Comparison of ENCODE assay signal across 8 cellular contexts in genomic region chr1:147700042-147700711, GRCh38. TPM values are rescaled to one million over a fixed set of nuclear protein-coding genes. Genes with fewer than 3 reads are reported as not detected.
DNase-seq lines count a peak whose midpoint lies in the region; ATAC-seq, FAIRE-seq and TF ChIP-seq lines count a peak whose summit lies in the region.

No MANE protein-coding gene starts in this region.

- no peaks in the 10 kb centered on the region for H3K9me3 ChIP-seq in BE2C
- no peaks in the 10 kb centered on the region for H3K9me3 ChIP-seq in lung (ENCODE audit: control insufficient read depth in 2 of 2, insufficient read depth in 1 of 2, low read length in 1 of 2)

- TF ChIP-seq POLR2A in H54 (IDR thresholded peaks at IDR 0.05; ENCODE audit: low read depth, low read length), result no peak

- no peaks in the 10 kb centered on the region for H3K36me3 Mint-ChIP-seq in activated CD4-positive, alpha-beta memory T cell treated with anti-CD3 and anti-CD28 coated beads, Interleukin-2, amount 10 ng/mL, durations not matched to agents 7 days and 5 days (ENCODE audit: low read depth)

- peaks cover 7% of the 10 kb centered on the region for H3K27me3 Mint-ChIP-seq in activated CD4-positive, alpha-beta memory T cell treated with anti-CD3 and anti-CD28 coated beads, Interleukin-2, amount 10 ng/mL, durations not matched to agents 7 days and 5 days

- H3K36me3 ChIP-seq in BE2C (no peaks in the 10 kb centered on the region), lung (ENCODE audit: control insufficient read depth in 2 of 2, insufficient read depth in 2 of 2, low read length in 2 of 2) (no peaks in the 10 kb centered on the region)

- CTCF ChIA-PET in activated CD4-positive, alpha-beta memory T cell treated with anti-CD3 and anti-CD28 coated beads, Interleukin-2, amount 10 ng/mL, durations not matched to agents 7 days and 5 days (lab: Charles Lee), result interaction anchor here (1.0 to 1.8 kb wide), 3 partner anchors 11 to 190 kb away, joined by 3 to 5 read pairs (median 4); no protein-coding TSS in a partner anchor

- FAIRE-seq in H54 (lab: Jason Lieb, UNC), result peak; percentile 36

- intact Hi-C loops in dorsolateral prefrontal cortex (cut with DNase I), result loop anchor here in 1 of 2 donors (2.0 kb wide), 1 partner anchor 205 kb away; no protein-coding TSS in a partner anchor

- peak; percentile 70 for DNase-seq in BE2C
- peak; percentile 38 for DNase-seq in H54 (ENCODE audit: insufficient read length, low spot score)
- DNase-seq in NCI-H510A treated with DMSO at 0.1 percent for 48 hours (lab: John Stamatoyannopoulos, UW), result peak; percentile 61
- DNase-seq in activated CD4-positive, alpha-beta memory T cell treated with anti-CD3 and anti-CD28 coated beads, Interleukin-2, amount 10 ng/mL, durations not matched to agents 7 days and 5 days, result peak; percentile 64
- peak in 9 of 10 donors; percentile 36 to 71 (median 64) for DNase-seq in dorsolateral prefrontal cortex
- DNase-seq in lung (ENCODE audit: low spot score), result peak; percentile 65
- DNase-seq in stimulated activated CD8-positive, alpha-beta memory T cell treated with anti-CD3 and anti-CD28 coated beads, Interleukin-12 subunit alpha, Interleukin-12 subunit beta, amount 100 ng/mL, for 24 hours (ENCODE audit: extremely low read depth), result peak; percentile 17

- no peaks in the 10 kb centered on the region for H3K4me1 ChIP-seq in BE2C
- H3K4me1 ChIP-seq in lung (ENCODE audit: control insufficient read depth in 2 of 2, insufficient read depth in 2 of 2, low read length in 2 of 2), result peaks cover 0 to 2% of the 10 kb centered on the region in 2 donors

- no peaks in the 10 kb centered on the region for H3K9me3 Mint-ChIP-seq in activated CD4-positive, alpha-beta memory T cell treated with anti-CD3 and anti-CD28 coated beads, Interleukin-2, amount 10 ng/mL, durations not matched to agents 7 days and 5 days

- POLR2A ChIA-PET in activated CD4-positive, alpha-beta memory T cell treated with anti-CD3 and anti-CD28 coated beads, Interleukin-2, amount 10 ng/mL, durations not matched to agents 7 days and 5 days (lab: Charles Lee), result no interaction called here

- peaks cover 9% of the 10 kb centered on the region for H3K4me1 Mint-ChIP-seq in activated CD4-positive, alpha-beta memory T cell treated with anti-CD3 and anti-CD28 coated beads, Interleukin-2, amount 10 ng/mL, durations not matched to agents 7 days and 5 days

- H3K27me3 ChIP-seq in BE2C, result peaks cover 4% of the 10 kb centered on the region; the same call in 1 of the 2 replicates
- H3K27me3 ChIP-seq in dorsolateral prefrontal cortex, result peaks cover 0 to 6% (median 0%) of the 10 kb centered on the region in 45 donors
- no peaks in the 10 kb centered on the region for H3K27me3 ChIP-seq in lung (ENCODE audit: control insufficient read depth, insufficient read depth)

- H3K4me3 ChIP-seq in BE2C (ENCODE audit: low read depth, low read length), result no peak overlapping the region
- peak overlapping the region in 22 of 59 donors; percentile 3 to 53 (median 20) for H3K4me3 ChIP-seq in dorsolateral prefrontal cortex
- no peak overlapping the region for H3K4me3 ChIP-seq in lung

- peak; percentile 97 for TF ChIP-seq CTCF in BE2C (IDR thresholded peaks at IDR 0.05; ENCODE audit: low read depth, low read length)
- TF ChIP-seq CTCF in dorsolateral prefrontal cortex (IDR thresholded peaks at IDR 0.05 in 54 of 56, conservative IDR thresholded peaks at IDR 0.05 in 2 of 56; ENCODE audit: low read depth in 1 of 56, partially characterized antibody in 56 of 56), result peak; percentile 38 to 87 (median 78)
- TF ChIP-seq CTCF in lung (IDR thresholded peaks at IDR 0.05; ENCODE audit: control extremely low read depth, extremely low read depth), result peak; percentile 82

- 28% methylated on average over 5 of the region's 5 CpGs for WGBS in lung, 2 donors

- ATAC-seq in lung (ENCODE audit: insufficient read depth, low FRiP score), result no peak
- no peak for ATAC-seq in GM21390 (IDR thresholded peaks at IDR 0.05; ENCODE audit: unreplicated experiment)

- H3K4me3 Mint-ChIP-seq in activated CD4-positive, alpha-beta memory T cell treated with anti-CD3 and anti-CD28 coated beads, Interleukin-2, amount 10 ng/mL, durations not matched to agents 7 days and 5 days, result no peak overlapping the region

- H3K27ac Mint-ChIP-seq in activated CD4-positive, alpha-beta memory T cell treated with anti-CD3 and anti-CD28 coated beads, Interleukin-2, amount 10 ng/mL, durations not matched to agents 7 days and 5 days, result no peak overlapping the region

- H3K27ac ChIP-seq in dorsolateral prefrontal cortex (peak overlapping the region in 31 of 59 donors; percentile 9 to 75 (median 43)), lung (ENCODE audit: low read depth in 1 of 2, low read length in 1 of 2) (no peak overlapping the region)

RNA-seq across cellular contexts. Expression of gene ACP6, which starts 29.9 kb away (rescaled TPM):
- 1.2 TPM for polyA plus RNA-seq in BE2C (2012; ENCODE audit: insufficient read depth, insufficient read length, low read depth)
- total RNA-seq in activated CD4-positive, alpha-beta memory T cell treated with anti-CD3 and anti-CD28 coated beads, Interleukin-2, amount 10 ng/mL, durations not matched to agents 7 days and 5 days, result 10 to 100 TPM; 17.8 to 21.0 TPM
- total RNA-seq in dorsolateral prefrontal cortex (10 to 100 TPM; 11.1 to 41.7 (median 20.0) TPM), lung (10 to 100 TPM; 14.2 to 25.3 TPM)
- 10 to 100 TPM in 1 of 2 donors, 1 to 10 TPM in 1; 9.6 to 17.1 TPM for polyA plus RNA-seq in lung

Comparison
In these comparisons a context has a peak if more than half of its experiments do, and no peak if none do; other contexts are left out.
1. DNase-seq: peak in every context shown above with its lines; median percentile 70 in BE2C; 65 in lung; 64 in activated CD4-positive, alpha-beta memory T cell treated with anti-CD3 and anti-CD28 coated beads, Interleukin-2, amount 10 ng/mL, durations not matched to agents 7 days and 5 days; 64 in dorsolateral prefrontal cortex; 61 in NCI-H510A treated with DMSO at 0.1 percent for 48 hours; 38 in H54; 17 in stimulated activated CD8-positive, alpha-beta memory T cell treated with anti-CD3 and anti-CD28 coated beads, Interleukin-12 subunit alpha, Interleukin-12 subunit beta, amount 100 ng/mL, for 24 hours.
2. H3K27ac ChIP-seq: peak in dorsolateral prefrontal cortex (31 of 59); none in lung (0 of 2).
3. Peak in every context shown above with its lines, with median percentiles within 50 percentile points of each other: CTCF ChIP-seq.